In the genomic region with DNA sequence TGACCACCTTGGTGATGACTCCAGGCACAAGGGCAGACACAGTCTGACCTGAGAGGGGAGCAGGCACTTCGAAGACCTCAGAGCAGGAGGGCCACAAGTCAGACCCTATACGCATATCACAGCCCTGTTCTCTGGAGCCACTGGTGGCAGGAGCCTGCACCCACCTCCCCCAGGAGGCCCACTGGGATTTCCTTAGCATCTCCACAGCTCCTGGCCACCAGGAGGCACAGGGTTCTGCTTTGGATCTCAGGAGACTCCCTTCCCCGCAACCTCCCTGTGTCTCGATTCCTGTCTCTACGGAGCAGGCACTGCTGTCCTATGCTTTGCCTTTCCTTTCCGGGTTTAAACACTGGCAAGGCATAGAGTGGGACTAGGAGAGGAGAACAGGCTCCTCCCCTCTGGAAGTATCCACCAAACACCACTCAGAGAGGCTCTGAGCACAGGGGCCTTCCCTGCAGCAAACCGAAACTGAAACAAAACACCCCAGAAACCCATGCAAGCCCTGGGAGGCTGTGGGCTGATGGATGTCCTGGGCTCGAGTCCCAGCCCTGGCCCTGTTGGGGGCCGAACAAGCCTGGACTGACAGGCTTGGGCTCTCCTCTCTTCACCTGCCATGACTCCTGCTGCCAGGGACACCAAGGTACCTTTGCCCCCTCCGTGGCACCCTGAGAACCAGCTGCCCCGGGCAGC, we compare ENCODE assay signal across 1 cellular context.
TF ChIP-seq lines count a peak whose summit lies in the region.

No MANE protein-coding gene starts in this region.

TF ChIP-seq in HepG2, 621 proteins besides CTCF, POLR2A, EP300 and RAD21 (continued from another document):
- TF ChIP-seq HNF1B (CRISPR knock-in tag; IDR thresholded peaks at IDR 0.05) (peak; percentile 13; the same call in 1 of the 2 replicates), ZIK1 (CRISPR knock-in tag; IDR thresholded peaks at IDR 0.05; ENCODE audit: borderline replicate concordance, low read depth) (no peak), ZNF143 (CRISPR knock-in tag; IDR thresholded peaks at IDR 0.05) (peak; percentile 56), KDM6A (CRISPR knock-in tag; IDR thresholded peaks at IDR 0.05; ENCODE audit: low read depth) (no peak), TFDP1 (CRISPR knock-in tag; IDR thresholded peaks at IDR 0.05; ENCODE audit: borderline replicate concordance) (0 out of 2 replicates have a peak, but pooled peaks have one; percentile 6), CREBL2 (CRISPR knock-in tag; IDR thresholded peaks at IDR 0.05; ENCODE audit: borderline replicate concordance) (no peak), RELA (CRISPR knock-in tag; IDR thresholded peaks at IDR 0.05) (no peak), KAT8 (CRISPR knock-in tag; IDR thresholded peaks at IDR 0.05) (peak; percentile 28), ZNF44 (CRISPR knock-in tag; IDR thresholded peaks at IDR 0.05) (no peak), ZNF883 (CRISPR knock-in tag; IDR thresholded peaks at IDR 0.05; ENCODE audit: not compliant biosample characterization) (peak; percentile 66), ZNF781 (CRISPR knock-in tag; IDR thresholded peaks at IDR 0.05; ENCODE audit: borderline replicate concordance, not compliant biosample characterization) (peak; percentile 9), MZF1 (CRISPR knock-in tag; IDR thresholded peaks at IDR 0.05; ENCODE audit: borderline replicate concordance) (no peak), IKZF1 (IDR thresholded peaks at IDR 0.05) (no peak), ZFP36 (IDR thresholded peaks at IDR 0.05; ENCODE audit: borderline replicate concordance, low read depth, low read length, partially characterized antibody) (peak; percentile 88), AFF4 (CRISPR knock-in tag; IDR thresholded peaks at IDR 0.05) (no peak), ZBTB38 (CRISPR knock-in tag; IDR thresholded peaks at IDR 0.05) (0 out of 2 replicates have a peak, but pooled peaks have one; percentile 24), PCBP1 (IDR thresholded peaks at IDR 0.05; ENCODE audit: borderline replicate concordance, low read depth, low read length) (0 out of 2 replicates have a peak, but pooled peaks have one; percentile 11)
